17 cellular contexts compared by ENCODE assay signal in the genomic region with DNA sequence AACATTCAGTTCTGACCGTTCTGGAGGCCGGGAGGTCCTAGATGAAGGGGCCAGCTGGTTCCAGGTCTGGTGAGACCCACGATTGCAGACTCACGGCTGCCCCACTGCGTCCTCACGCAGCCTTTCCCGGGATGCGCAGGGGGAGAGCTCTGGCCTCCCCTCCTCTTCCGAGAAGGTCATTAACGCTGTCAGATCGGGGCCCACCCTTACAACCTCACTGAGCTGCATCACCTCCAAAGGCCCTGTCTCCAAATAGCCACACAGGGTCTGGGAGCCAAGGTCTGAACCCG.
"Had no signal": no experiment of that assay in that cellular context is flagged by ENCODE, and none has a peak within 500 bp of the region (broad histone marks: within the 10 kb centered on the region; RNA-seq: fewer than 3 reads in every experiment).

No MANE protein-coding gene starts in this region.

- H3K79me2 ChIP-seq: parathyroid adenoma had no signal

- H3K27ac Mint-ChIP-seq: activated CD4-positive, alpha-beta memory T cell treated with anti-CD3 and anti-CD28 coated beads for 36 hours; activated naive CD4-positive, alpha-beta T cell treated with anti-CD3 and anti-CD28 coated beads, Interleukin-2, amount 50 U/mL, for 24 hours; brain; immature natural killer cell; mesothelial cell of epicardium; nephron; stimulated activated memory B cell treated with anti-CD40 and anti-IgM and Interleukin-4, amounts not matched to agents 10 μg/mL and 1 μg/mL and 100 μg/mL, for 72 hours; T-cell; WTC11 had no signal

- H3K4me3 ChIP-seq: left lung, stomach, suprapubic skin, transverse colon had no signal

- H3K4me1 Mint-ChIP-seq: activated naive CD4-positive, alpha-beta T cell treated with anti-CD3 and anti-CD28 coated beads, Interleukin-2, amount 50 U/mL, for 24 hours; brain; immature natural killer cell; mesothelial cell of epicardium; nephron; stimulated activated memory B cell treated with anti-CD40 and anti-IgM and Interleukin-4, amounts not matched to agents 10 μg/mL and 1 μg/mL and 100 μg/mL, for 72 hours; T-cell had no signal

- H3K27me3 Mint-ChIP-seq: activated naive CD4-positive, alpha-beta T cell treated with anti-CD3 and anti-CD28 coated beads, Interleukin-2, amount 50 U/mL, for 24 hours had no signal

- FAIRE-seq: small intestine, urothelium cell line had no signal

- H2AFZ ChIP-seq: parathyroid adenoma had no signal

- H3K36me3 ChIP-seq: left lung, stomach, suprapubic skin, transverse colon had no signal

- H3K4me3 Mint-ChIP-seq: activated CD4-positive, alpha-beta memory T cell treated with anti-CD3 and anti-CD28 coated beads for 36 hours; activated naive CD4-positive, alpha-beta T cell treated with anti-CD3 and anti-CD28 coated beads, Interleukin-2, amount 50 U/mL, for 24 hours; brain; immature natural killer cell; mesothelial cell of epicardium; nephron; stimulated activated memory B cell treated with anti-CD40 and anti-IgM and Interleukin-4, amounts not matched to agents 10 μg/mL and 1 μg/mL and 100 μg/mL, for 72 hours; T-cell; WTC11 had no signal

- H3K9me3 ChIP-seq: left lung, stomach, suprapubic skin, transverse colon had no signal

- H3K9me3 Mint-ChIP-seq: activated CD4-positive, alpha-beta memory T cell treated with anti-CD3 and anti-CD28 coated beads for 36 hours; activated naive CD4-positive, alpha-beta T cell treated with anti-CD3 and anti-CD28 coated beads, Interleukin-2, amount 50 U/mL, for 24 hours; immature natural killer cell; mesothelial cell of epicardium; nephron; stimulated activated memory B cell treated with anti-CD40 and anti-IgM and Interleukin-4, amounts not matched to agents 10 μg/mL and 1 μg/mL and 100 μg/mL, for 72 hours; T-cell; WTC11 had no signal

- H3K36me3 Mint-ChIP-seq: activated CD4-positive, alpha-beta memory T cell treated with anti-CD3 and anti-CD28 coated beads for 36 hours; activated naive CD4-positive, alpha-beta T cell treated with anti-CD3 and anti-CD28 coated beads, Interleukin-2, amount 50 U/mL, for 24 hours; brain; immature natural killer cell; mesothelial cell of epicardium; stimulated activated memory B cell treated with anti-CD40 and anti-IgM and Interleukin-4, amounts not matched to agents 10 μg/mL and 1 μg/mL and 100 μg/mL, for 72 hours; T-cell; WTC11 had no signal

- H3K27me3 ChIP-seq: foreskin keratinocyte had no signal

- H3K9ac ChIP-seq: parathyroid adenoma had no signal

- H3K27ac ChIP-seq: foreskin keratinocyte, left lung, parathyroid adenoma, stomach, suprapubic skin, transverse colon had no signal

- H3K4me1 ChIP-seq: foreskin keratinocyte, left lung, parathyroid adenoma, transverse colon had no signal
